ENCODE assay signal across 8 cellular contexts in genomic region chr9:128818099-128818838, GRCh38. TPM values are rescaled to one million over a fixed set of nuclear protein-coding genes. Genes with fewer than 3 reads are reported as not detected.
A peak's percentile ranks its signal among the peaks of the same experiment; 100 is the strongest.
DNase-seq lines count a peak whose midpoint lies in the region; ATAC-seq and TF ChIP-seq lines count a peak whose summit lies in the region.

Gene ENDOG (plus strand): TSS chr9:128818500. CDS start chr9:128818685, 185 bp downstream.

- TF ChIP-seq CTCF in esophagus squamous epithelium (IDR thresholded peaks at IDR 0.05), result peak; percentile 87 to 99 (median 98)

- peaks cover 15 to 29% (median 16%) of the 10 kb centered on the region in 3 donors for H3K4me1 ChIP-seq in esophagus squamous epithelium

- H3K27ac ChIP-seq in esophagus squamous epithelium, result peak within 1 kb of the TSS; percentile 86 to 95 (median 90)

- peak; percentile 99 for DNase-seq in Daoy (ENCODE audit: low read depth)
- peak; percentile 89 to 90 for DNase-seq in Kasumi-1 (lab: John Stamatoyannopoulos, UW)
- DNase-seq in RKO (ENCODE audit: low spot score), result peak; percentile 99
- DNase-seq in activated T-helper 1 cell treated with Interleukin-2 at 50 U/mL for 16 hours (ENCODE audit: low read depth), result peak; percentile 96
- DNase-seq in esophagus squamous epithelium (lab: John Stamatoyannopoulos, UW), result peak; percentile 81
- peak; percentile 98 for DNase-seq in myocyte (ENCODE audit: low read depth)
- peak; percentile 95 to 96 for DNase-seq in stimulated activated CD8-positive, alpha-beta memory T cell treated with anti-CD3 and anti-CD28 coated beads, Interleukin-7, amount 100 ng/mL, for 48 hours (ENCODE audit: extremely low read depth in 1 of 2, low read depth in 1 of 2)

- no peaks in the 10 kb centered on the region for H3K9me3 ChIP-seq in esophagus squamous epithelium

- peaks cover 6 to 28% (median 12%) of the 10 kb centered on the region in 3 donors for H3K36me3 ChIP-seq in esophagus squamous epithelium

- intact Hi-C loops in esophagus squamous epithelium (cut with DNase I), result no loop called here

- peak in 3 of 4 donors; percentile 63 to 78 (median 76) for TF ChIP-seq POLR2A in esophagus squamous epithelium (IDR thresholded peaks at IDR 0.05)

- WGBS in esophagus squamous epithelium, 2 donors, result 3 to 5% methylated on average over 8 to 12 of the region's 70 CpGs

- peak; percentile 86 for ATAC-seq in GM21786 (IDR thresholded peaks at IDR 0.05; ENCODE audit: unreplicated experiment)

- no peaks in the 10 kb centered on the region for H3K27me3 ChIP-seq in esophagus squamous epithelium

- peak within 1 kb of the TSS; percentile 60 to 89 (median 70) for H3K4me3 ChIP-seq in esophagus squamous epithelium

RNA-seq across cellular contexts. Expression of gene ENDOG, which starts in this region (rescaled TPM):
- 14.1 and 17.8 TPM in 2 replicates for total RNA-seq in Daoy (2014; rRNA removed; shearing (Covaris generic))
- total RNA-seq in esophagus squamous epithelium (10 to 100 TPM; 21.2 to 40.1 (median 36.5) TPM), myocyte (83.0 and 95.6 TPM in 2 replicates)
- polyA plus RNA-seq in myocyte (2012), result 24.3 TPM

Comparison
In these comparisons a context has a peak if more than half of its experiments do, and no peak if none do; other contexts are left out.
1. Peak in every context shown above with its lines: DNase-seq, ATAC-seq, H3K4me3 ChIP-seq and H3K27ac ChIP-seq.